In the genomic region with DNA sequence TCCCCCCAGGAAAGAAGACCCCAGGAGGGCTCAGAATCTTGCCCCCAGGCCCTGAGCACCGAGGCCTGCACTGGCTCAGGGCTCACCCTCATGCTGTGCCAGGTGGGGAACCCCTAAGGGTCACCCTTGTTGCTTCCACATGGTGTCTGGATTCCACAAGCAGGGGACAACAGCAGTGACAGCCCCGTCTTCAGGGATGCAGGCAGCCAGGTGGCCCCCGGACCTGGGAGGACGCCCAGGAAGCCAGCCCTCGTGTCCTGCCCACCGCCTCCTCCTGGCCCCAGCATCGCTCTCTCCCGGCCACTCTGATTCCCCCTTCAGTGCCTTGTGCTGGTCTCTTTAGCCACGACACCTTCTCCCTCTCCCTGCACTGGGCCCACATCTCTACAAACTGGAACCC, we compare ENCODE assay signal across 16 cellular contexts.
DNase-seq lines count a peak whose midpoint lies in the region; ATAC-seq and TF ChIP-seq lines count a peak whose summit lies in the region.
"Had no signal": no experiment of that assay in that cellular context is flagged by ENCODE, and none has a peak within 500 bp of the region (broad histone marks: within the 10 kb centered on the region; RNA-seq: fewer than 3 reads in every experiment).

No MANE protein-coding gene starts in this region.

- intact Hi-C loops in sigmoid colon (cut with DNase I): loop anchor here (10.0 kb wide), 1 partner anchor 297 kb away; no protein-coding TSS in a partner anchor

- no peak overlapping the region for H3K4me3 Mint-ChIP-seq in GM23338
- no peak overlapping the region for H3K4me3 Mint-ChIP-seq in memory B cell
- no peak overlapping the region for H3K4me3 Mint-ChIP-seq in stimulated activated memory B cell treated with anti-CD40 and anti-IgM and Interleukin-4, amounts not matched to agents 10 μg/mL and 1 μg/mL and 100 μg/mL, for 72 hours
- H3K4me3 Mint-ChIP-seq: CD4-positive, alpha-beta T cell had no signal

- H3K9me2 ChIP-seq in GM23338 (ENCODE audit: insufficient read depth): no peaks in the 10 kb centered on the region

- H3K36me3 Mint-ChIP-seq in GM23338 (ENCODE audit: low read depth): peaks cover 3% of the 10 kb centered on the region; the same call in 1 of the 3 replicates
- peaks cover 11% of the 10 kb centered on the region for H3K36me3 Mint-ChIP-seq in memory B cell
- peaks cover 60% of the 10 kb centered on the region for H3K36me3 Mint-ChIP-seq in stimulated activated memory B cell treated with anti-CD40 and anti-IgM and Interleukin-4, amounts not matched to agents 10 μg/mL and 1 μg/mL and 100 μg/mL, for 72 hours

- DNase-seq in GM23338 (ENCODE audit: low spot score): no peak
- DNase-seq in RWPE1 (ENCODE audit: low spot score): no peak
- no peak for DNase-seq in memory B cell (ENCODE audit: low spot score in 2 of 2)
- DNase-seq in stimulated activated CD4-positive, alpha-beta T cell treated with anti-CD3 and anti-CD28 coated beads, Interleukin-12 subunit alpha, Interleukin-12 subunit beta, amount 100 ng/mL, for 4 hours: no peak
- no peak for DNase-seq in sigmoid colon
- DNase-seq: AML-193; Caco-2; CD4-positive, alpha-beta T cell; GDM1 had no signal

- POLR2A ChIA-PET in RWPE1 (lab: Yijun Ruan, JAX; ENCODE audit: low non-redundant PET): no interaction called here

- 94 to 96% methylated on average over 9 of the region's 9 CpGs for WGBS in sigmoid colon, 2 donors

- CTCF ChIA-PET in RWPE1 (lab: Yijun Ruan, JAX): interaction anchor here (0.6 to 1.6 kb wide), 2 partner anchors 16 to 53 kb away, joined by 4 to 6 read pairs; no protein-coding TSS in a partner anchor

- H3K4me3 ChIP-seq in GM23338 (no peak overlapping the region), sigmoid colon (no peak overlapping the region)
- H3K4me3 ChIP-seq: A549, HAP-1 had no signal

- no peak overlapping the region for H2AFZ ChIP-seq in GM23338

- no peaks in the 10 kb centered on the region for H3K4me1 ChIP-seq in GM23338 (ENCODE audit: insufficient read depth)
- peaks cover 0 to 4% (median 2%) of the 10 kb centered on the region in 4 donors for H3K4me1 ChIP-seq in sigmoid colon
- H3K4me1 ChIP-seq: Caco-2, HAP-1 had no signal

- peaks cover 11% of the 10 kb centered on the region; the same call in 2 of the 3 replicates for H3K4me1 Mint-ChIP-seq in GM23338
- peaks cover 23% of the 10 kb centered on the region for H3K4me1 Mint-ChIP-seq in memory B cell
- H3K4me1 Mint-ChIP-seq in stimulated activated memory B cell treated with anti-CD40 and anti-IgM and Interleukin-4, amounts not matched to agents 10 μg/mL and 1 μg/mL and 100 μg/mL, for 72 hours: peaks cover 39% of the 10 kb centered on the region

- no peak overlapping the region for H3K4me2 ChIP-seq in GM23338
- H3K4me2 ChIP-seq: A549 had no signal

- ATAC-seq in GM23338 (no peak), memory B cell (ENCODE audit: low read depth) (no peak), GM21447 (IDR thresholded peaks at IDR 0.05; ENCODE audit: unreplicated experiment) (no peak)
- ATAC-seq in stimulated activated memory B cell treated with anti-CD40 and anti-IgM and Interleukin-4, amounts not matched to agents 10 μg/mL and 1 μg/mL and 100 μg/mL, for 72 hours: no peak
- ATAC-seq: A549, HepG2 had no signal

- H3K9me3 Mint-ChIP-seq in GM23338 (no peaks in the 10 kb centered on the region), memory B cell (no peaks in the 10 kb centered on the region)
- H3K9me3 Mint-ChIP-seq in stimulated activated memory B cell treated with anti-CD40 and anti-IgM and Interleukin-4, amounts not matched to agents 10 μg/mL and 1 μg/mL and 100 μg/mL, for 72 hours: no peaks in the 10 kb centered on the region
- H3K9me3 Mint-ChIP-seq: CD4-positive, alpha-beta T cell had no signal

- H3K27ac ChIP-seq in GM23338 (ENCODE audit: low read depth) (no peak overlapping the region), RWPE1 (peak overlapping the region; percentile 63), sigmoid colon (no peak overlapping the region)
- H3K27ac ChIP-seq: 22Rv1, A549, C4-2B had no signal

- TF ChIP-seq CTCF in GM23338 (conservative IDR thresholded peaks at IDR 0.05; ENCODE audit: low read depth in 2 of 2) (no peak), RWPE1 (conservative IDR thresholded peaks at IDR 0.05; ENCODE audit: low read depth) (no peak), sigmoid colon (IDR thresholded peaks at IDR 0.05) (no peak)

- no peak for TF ChIP-seq EP300 in sigmoid colon (IDR thresholded peaks at IDR 0.05)

- no peaks in the 10 kb centered on the region for H3F3A ChIP-seq in GM23338 (replicated peaks; ENCODE audit: low read depth)

- 0 out of 2 replicates have a peak overlapping the region, but pooled peaks have one; percentile 72 for H3K27ac Mint-ChIP-seq in GM23338
- H3K27ac Mint-ChIP-seq in memory B cell: peak overlapping the region; percentile 84
- peak overlapping the region; percentile 67 for H3K27ac Mint-ChIP-seq in stimulated activated memory B cell treated with anti-CD40 and anti-IgM and Interleukin-4, amounts not matched to agents 10 μg/mL and 1 μg/mL and 100 μg/mL, for 72 hours
- H3K27ac Mint-ChIP-seq: CD4-positive, alpha-beta T cell had no signal

- H3K9me3 ChIP-seq in sigmoid colon: no peaks in the 10 kb centered on the region
- H3K9me3 ChIP-seq: A549, Caco-2, HAP-1 had no signal

- H3K36me3 ChIP-seq in GM23338 (ENCODE audit: insufficient read depth): no peaks in the 10 kb centered on the region
- H3K36me3 ChIP-seq in sigmoid colon: no peaks in the 10 kb centered on the region
- H3K36me3 ChIP-seq: HAP-1 had no signal

- no peaks in the 10 kb centered on the region for H3K79me2 ChIP-seq in GM23338 (replicated peaks; ENCODE audit: insufficient read depth)

- H3K27me3 ChIP-seq in GM23338 (ENCODE audit: insufficient read depth) (no peaks in the 10 kb centered on the region), sigmoid colon (no peaks in the 10 kb centered on the region)

- H3K27me3 Mint-ChIP-seq in GM23338 (ENCODE audit: insufficient read depth, low read depth, poor library complexity): peaks cover 7% of the 10 kb centered on the region
- H3K27me3 Mint-ChIP-seq in memory B cell: no peaks in the 10 kb centered on the region
- no peaks in the 10 kb centered on the region for H3K27me3 Mint-ChIP-seq in stimulated activated memory B cell treated with anti-CD40 and anti-IgM and Interleukin-4, amounts not matched to agents 10 μg/mL and 1 μg/mL and 100 μg/mL, for 72 hours
- H3K27me3 Mint-ChIP-seq: CD4-positive, alpha-beta T cell had no signal

- TF ChIP-seq POLR2A in sigmoid colon (IDR thresholded peaks at IDR 0.05): no peak

- no peaks in the 10 kb centered on the region for H4K20me1 ChIP-seq in GM23338 (replicated peaks; ENCODE audit: insufficient read depth)

TF ChIP-seq in GM23338, 12 proteins besides CTCF, POLR2A, EP300 and RAD21:
- no peak for TF ChIP-seq NANOG (IDR thresholded peaks at IDR 0.05; ENCODE audit: borderline replicate concordance)
- TF ChIP-seq, protein P1, sequence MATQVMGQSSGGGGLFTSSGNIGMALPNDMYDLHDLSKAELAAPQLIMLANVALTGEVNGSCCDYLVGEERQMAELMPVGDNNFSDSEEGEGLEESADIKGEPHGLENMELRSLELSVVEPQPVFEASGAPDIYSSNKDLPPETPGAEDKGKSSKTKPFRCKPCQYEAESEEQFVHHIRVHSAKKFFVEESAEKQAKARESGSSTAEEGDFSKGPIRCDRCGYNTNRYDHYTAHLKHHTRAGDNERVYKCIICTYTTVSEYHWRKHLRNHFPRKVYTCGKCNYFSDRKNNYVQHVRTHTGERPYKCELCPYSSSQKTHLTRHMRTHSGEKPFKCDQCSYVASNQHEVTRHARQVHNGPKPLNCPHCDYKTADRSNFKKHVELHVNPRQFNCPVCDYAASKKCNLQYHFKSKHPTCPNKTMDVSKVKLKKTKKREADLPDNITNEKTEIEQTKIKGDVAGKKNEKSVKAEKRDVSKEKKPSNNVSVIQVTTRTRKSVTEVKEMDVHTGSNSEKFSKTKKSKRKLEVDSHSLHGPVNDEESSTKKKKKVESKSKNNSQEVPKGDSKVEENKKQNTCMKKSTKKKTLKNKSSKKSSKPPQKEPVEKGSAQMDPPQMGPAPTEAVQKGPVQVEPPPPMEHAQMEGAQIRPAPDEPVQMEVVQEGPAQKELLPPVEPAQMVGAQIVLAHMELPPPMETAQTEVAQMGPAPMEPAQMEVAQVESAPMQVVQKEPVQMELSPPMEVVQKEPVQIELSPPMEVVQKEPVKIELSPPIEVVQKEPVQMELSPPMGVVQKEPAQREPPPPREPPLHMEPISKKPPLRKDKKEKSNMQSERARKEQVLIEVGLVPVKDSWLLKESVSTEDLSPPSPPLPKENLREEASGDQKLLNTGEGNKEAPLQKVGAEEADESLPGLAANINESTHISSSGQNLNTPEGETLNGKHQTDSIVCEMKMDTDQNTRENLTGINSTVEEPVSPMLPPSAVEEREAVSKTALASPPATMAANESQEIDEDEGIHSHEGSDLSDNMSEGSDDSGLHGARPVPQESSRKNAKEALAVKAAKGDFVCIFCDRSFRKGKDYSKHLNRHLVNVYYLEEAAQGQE (IDR thresholded peaks at IDR 0.05; ENCODE audit: unreplicated experiment): no peak
